In the genomic region with DNA sequence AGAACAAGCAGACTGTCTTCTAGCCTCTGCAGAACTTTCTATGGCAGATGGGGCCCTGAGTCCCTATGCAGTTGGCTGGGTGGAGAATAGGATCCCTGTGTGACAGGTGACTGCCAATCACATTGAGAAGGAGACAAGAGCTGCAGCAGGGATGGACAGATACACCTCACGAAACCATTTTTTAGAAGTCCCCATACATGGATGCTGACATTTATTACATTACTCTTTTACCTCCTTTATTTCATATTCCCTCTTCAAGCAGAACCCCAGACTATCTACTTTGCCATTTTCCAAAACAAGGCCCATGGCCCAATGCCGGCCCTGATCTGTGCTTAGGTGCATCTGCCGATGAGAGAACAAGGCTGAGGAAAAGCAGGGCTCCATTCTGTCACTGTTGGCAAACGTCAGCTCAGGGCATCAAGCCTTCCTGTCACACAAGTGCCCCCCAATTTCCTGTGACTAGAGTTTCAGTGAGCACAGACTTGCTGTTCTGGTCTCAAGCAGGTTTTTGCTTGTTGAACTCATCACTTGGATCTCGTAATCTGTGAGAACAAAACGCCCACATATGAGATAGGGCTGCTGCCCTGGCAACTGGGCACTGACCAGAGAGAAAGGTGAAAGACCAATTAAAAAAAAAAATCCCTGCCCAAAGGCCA, we compare ENCODE assay signal across 18 cellular contexts. TPM values are rescaled to one million over a fixed set of nuclear protein-coding genes. Genes with fewer than 3 reads are reported as not detected.
DNase-seq lines count a peak whose midpoint lies in the region; ATAC-seq and TF ChIP-seq lines count a peak whose summit lies in the region.
"Had no signal": no experiment of that assay in that cellular context is flagged by ENCODE, and none has a peak within 500 bp of the region (broad histone marks: within the 10 kb centered on the region; RNA-seq: fewer than 3 reads in every experiment).

No MANE protein-coding gene starts in this region.

- CTCF ChIA-PET in activated CD8-positive, alpha-beta T cell treated with anti-CD3 and anti-CD28 coated beads for 36 hours (lab: Charles Lee) = interaction anchor here (1.7 kb wide), 1 partner anchor 448 kb away, joined by 6 read pairs; a partner anchor contains a TSS

- no peak overlapping the region for H3K4me3 ChIP-seq in lung
- H3K4me3 ChIP-seq in Karpas-422 (ENCODE audit: low read length) = no peak overlapping the region
- no peak overlapping the region for H3K4me3 ChIP-seq in MG63
- H3K4me3 ChIP-seq: HAP-1 had no signal

- no peaks in the 10 kb centered on the region for H3K79me2 ChIP-seq in Karpas-422 (ENCODE audit: low read length)

- H3K4me1 Mint-ChIP-seq in stimulated activated naive CD8-positive, alpha-beta T cell treated with anti-CD3 and anti-CD28 coated beads, Interleukin-15, amount 100 ng/mL, for 72 hours = peaks cover 49% of the 10 kb centered on the region
- H3K4me1 Mint-ChIP-seq in activated CD8-positive, alpha-beta T cell treated with anti-CD3 and anti-CD28 coated beads for 36 hours (ENCODE audit: low read depth) = peaks cover 51% of the 10 kb centered on the region

- no peak overlapping the region for H3K4me2 ChIP-seq in Karpas-422 (ENCODE audit: low read depth, low read length, poor library complexity, severe bottlenecking)

- H3K27ac ChIP-seq in lung (ENCODE audit: low read depth in 1 of 2, low read length in 1 of 2) (no peak overlapping the region), Karpas-422 (ENCODE audit: low read length) (no peak overlapping the region)

- no peak for DNase-seq in stimulated activated naive CD8-positive, alpha-beta T cell treated with anti-CD3 and anti-CD28 coated beads, Interleukin-15, amount 100 ng/mL, for 72 hours
- DNase-seq in stimulated activated naive CD8-positive, alpha-beta T cell treated with anti-CD3 and anti-CD28 coated beads, Interleukin-15, Interleukin-2, amounts not matched to agents 100 U/mL and 50 U/mL, for 24 hours = no peak
- peak; percentile 17 for DNase-seq in activated CD8-positive, alpha-beta T cell treated with anti-CD3 and anti-CD28 coated beads for 36 hours
- peak; percentile 20 for DNase-seq in lung (ENCODE audit: low spot score)
- DNase-seq in Karpas-422 = no peak
- DNase-seq in MG63 = no peak
- DNase-seq: ACHN; CD4-positive, alpha-beta memory T cell; DMS79; MM.1S; NCI-H1092 treated with DMSO at 0.1 percent for 48 hours; NCI-H187; NCI-H345; RPMI8226; SIG-M5 had no signal

- TF ChIP-seq CTCF in activated CD8-positive, alpha-beta T cell treated with anti-CD3 and anti-CD28 coated beads for 36 hours (IDR thresholded peaks at IDR 0.05) = no peak
- no peak for TF ChIP-seq CTCF in lung (IDR thresholded peaks at IDR 0.05; ENCODE audit: control extremely low read depth, extremely low read depth)

- H3K27me3 Mint-ChIP-seq in stimulated activated naive CD8-positive, alpha-beta T cell treated with anti-CD3 and anti-CD28 coated beads, Interleukin-15, amount 100 ng/mL, for 72 hours = no peaks in the 10 kb centered on the region
- no peaks in the 10 kb centered on the region for H3K27me3 Mint-ChIP-seq in activated CD8-positive, alpha-beta T cell treated with anti-CD3 and anti-CD28 coated beads for 36 hours

- H3K9me2 ChIP-seq in Karpas-422 (replicated peaks; ENCODE audit: insufficient read depth, low read length) = no peaks in the 10 kb centered on the region

- WGBS in lung, 2 donors = 63 to 67% methylated on average over 6 of the region's 6 CpGs

- H3K36me3 ChIP-seq in lung (ENCODE audit: control insufficient read depth in 2 of 2, insufficient read depth in 2 of 2, low read length in 2 of 2) (no peaks in the 10 kb centered on the region), Karpas-422 (ENCODE audit: insufficient read depth, low read length) (no peaks in the 10 kb centered on the region), MG63 (no peaks in the 10 kb centered on the region)
- H3K36me3 ChIP-seq: HAP-1 had no signal

- no peaks in the 10 kb centered on the region for H3K9me3 ChIP-seq in lung (ENCODE audit: control insufficient read depth in 2 of 2, insufficient read depth in 1 of 2, low read length in 1 of 2)
- no peaks in the 10 kb centered on the region for H3K9me3 ChIP-seq in Karpas-422 (ENCODE audit: low read length)
- no peaks in the 10 kb centered on the region for H3K9me3 ChIP-seq in MG63
- H3K9me3 ChIP-seq: HAP-1 had no signal

- no peak overlapping the region for H3K9ac ChIP-seq in Karpas-422 (ENCODE audit: low read length)

- H3K27ac Mint-ChIP-seq in stimulated activated naive CD8-positive, alpha-beta T cell treated with anti-CD3 and anti-CD28 coated beads, Interleukin-15, amount 100 ng/mL, for 72 hours = peak overlapping the region; percentile 62 to 72
- peak overlapping the region; percentile 43 for H3K27ac Mint-ChIP-seq in activated CD8-positive, alpha-beta T cell treated with anti-CD3 and anti-CD28 coated beads for 36 hours

- H3K4me1 ChIP-seq in lung (ENCODE audit: control insufficient read depth in 2 of 2, insufficient read depth in 2 of 2, low read length in 2 of 2) (peaks cover 0 to 7% of the 10 kb centered on the region in 2 donors), Karpas-422 (ENCODE audit: low read length) (no peaks in the 10 kb centered on the region)
- H3K4me1 ChIP-seq: HAP-1 had no signal

- POLR2A ChIA-PET in activated CD8-positive, alpha-beta T cell treated with anti-CD3 and anti-CD28 coated beads for 36 hours (lab: Charles Lee) = no interaction called here

- intact Hi-C loops in activated CD8-positive, alpha-beta T cell treated with anti-CD3 and anti-CD28 coated beads for 36 hours (cut with micrococcal nuclease) = no loop called here

- H4K20me1 ChIP-seq in Karpas-422 (ENCODE audit: insufficient read depth, low read depth, low read length) = no peaks in the 10 kb centered on the region

- H3K9me3 Mint-ChIP-seq in stimulated activated naive CD8-positive, alpha-beta T cell treated with anti-CD3 and anti-CD28 coated beads, Interleukin-15, amount 100 ng/mL, for 72 hours = no peaks in the 10 kb centered on the region
- no peaks in the 10 kb centered on the region for H3K9me3 Mint-ChIP-seq in activated CD8-positive, alpha-beta T cell treated with anti-CD3 and anti-CD28 coated beads for 36 hours
- H3K9me3 Mint-ChIP-seq: CD4-positive, alpha-beta memory T cell had no signal

- no peak overlapping the region for H2AFZ ChIP-seq in Karpas-422 (ENCODE audit: low read length)

- no peak overlapping the region for H3K4me3 Mint-ChIP-seq in stimulated activated naive CD8-positive, alpha-beta T cell treated with anti-CD3 and anti-CD28 coated beads, Interleukin-15, amount 100 ng/mL, for 72 hours
- H3K4me3 Mint-ChIP-seq in activated CD8-positive, alpha-beta T cell treated with anti-CD3 and anti-CD28 coated beads for 36 hours = no peak overlapping the region

- no peaks in the 10 kb centered on the region for H3K36me3 Mint-ChIP-seq in activated CD8-positive, alpha-beta T cell treated with anti-CD3 and anti-CD28 coated beads for 36 hours (ENCODE audit: low read depth)
- H3K36me3 Mint-ChIP-seq: CD4-positive, alpha-beta memory T cell had no signal

- no peak for ATAC-seq in stimulated activated naive CD8-positive, alpha-beta T cell treated with anti-CD3 and anti-CD28 coated beads, Interleukin-15, amount 100 ng/mL, for 72 hours
- ATAC-seq in stimulated activated naive CD8-positive, alpha-beta T cell treated with anti-CD3 and anti-CD28 coated beads, Interleukin-15, Interleukin-2, amounts not matched to agents 100 U/mL and 50 U/mL, for 24 hours = no peak
- ATAC-seq in activated CD8-positive, alpha-beta T cell treated with anti-CD3 and anti-CD28 coated beads for 36 hours = no peak
- no peak for ATAC-seq in lung (ENCODE audit: insufficient read depth, low FRiP score)
- no peak for ATAC-seq in GM19035 (IDR thresholded peaks at IDR 0.05; ENCODE audit: unreplicated experiment)

- no peaks in the 10 kb centered on the region for H3K27me3 ChIP-seq in lung (ENCODE audit: control insufficient read depth, insufficient read depth)
- H3K27me3 ChIP-seq in Karpas-422 (ENCODE audit: low read length) = no peaks in the 10 kb centered on the region
- no peaks in the 10 kb centered on the region for H3K27me3 ChIP-seq in MG63

RNA-seq across cellular contexts. Expression of a gene that starts 35.8 kb away (rescaled TPM):
- under 1 TPM; 0.11 to 0.45 TPM for total RNA-seq in activated CD8-positive, alpha-beta T cell treated with anti-CD3 and anti-CD28 coated beads for 36 hours
- 1 to 10 TPM; 1.9 to 3.1 TPM for total RNA-seq in lung
- polyA plus RNA-seq in lung = under 1 TPM; 0.45 to 0.49 TPM
- not detected in 2 replicates for total RNA-seq in Karpas-422 (2014; rRNA removed; shearing (Covaris generic); ENCODE audit: low replicate concordance)
- total RNA-seq in MG63 (2014; rRNA removed; shearing (Covaris generic); ENCODE audit: low replicate concordance) = not detected in 2 replicates
- total RNA-seq: CD4-positive, alpha-beta memory T cell; G401 had no signal
- polyA plus RNA-seq: CD4-positive, alpha-beta memory T cell had no signal

Comparison
In these comparisons a context has a peak if more than half of its experiments do, and no peak if none do; other contexts are left out.
1. DNase-seq: peak in activated CD8-positive, alpha-beta T cell treated with anti-CD3 and anti-CD28 coated beads for 36 hours (single experiment) and lung (single experiment); none in stimulated activated naive CD8-positive, alpha-beta T cell treated with anti-CD3 and anti-CD28 coated beads, Interleukin-15, amount 100 ng/mL, for 72 hours (0 of 2), stimulated activated naive CD8-positive, alpha-beta T cell treated with anti-CD3 and anti-CD28 coated beads, Interleukin-15, Interleukin-2, amounts not matched to agents 100 U/mL and 50 U/mL, for 24 hours (single experiment), Karpas-422 (single experiment) and MG63 (single experiment).